19 cellular contexts compared by ENCODE assay signal in genomic region chr13:93775027-93775426, GRCh38.
"Had no signal": no experiment of that assay in that cellular context is flagged by ENCODE, and none has a peak within 500 bp of the region (broad histone marks: within the 10 kb centered on the region; RNA-seq: fewer than 3 reads in every experiment).

No MANE protein-coding gene starts in this region.

- H3K9me3 ChIP-seq: adrenal gland, lower lobe of right lung had no signal

- H3K27me3 ChIP-seq: adrenal gland, foreskin keratinocyte had no signal

- H3K36me3 Mint-ChIP-seq: activated naive CD4-positive, alpha-beta T cell treated with anti-CD3 and anti-CD28 coated beads, Interleukin-2, amount 50 U/mL, for 24 hours had no signal

- ATAC-seq: activated T-cell treated with anti-CD3 and anti-CD28 coated beads, Interleukin-2, amount 50 U/mL, for 72 hours; foreskin keratinocyte; left colon; lower lobe of right lung; stimulated activated naive CD8-positive, alpha-beta T cell treated with anti-CD3 and anti-CD28 coated beads, Interleukin-15, Interleukin-2, amounts not matched to agents 100 U/mL and 50 U/mL, for 24 hours had no signal

- DNase-seq: activated CD4-positive, alpha-beta T cell treated with anti-CD3 and anti-CD28 coated beads, Interleukin-2, amount 50 U/mL, for 4 hours; activated effector memory CD4-positive, alpha-beta T cell treated with anti-CD3 and anti-CD28 coated beads, Interleukin-2, amount 50 U/mL, for 16 hours; activated T-cell treated with anti-CD3 and anti-CD28 coated beads, Interleukin-2, amount 50 U/mL, for 72 hours; adrenal gland; effector memory CD4-positive, alpha-beta T cell; foreskin keratinocyte; hippocampal formation; islet precursor cell; left colon; lower lobe of right lung; nephron progenitor cell; nucleus accumbens; retina; stimulated activated naive CD8-positive, alpha-beta T cell treated with anti-CD3 and anti-CD28 coated beads, Interleukin-15, Interleukin-2, amounts not matched to agents 100 U/mL and 50 U/mL, for 24 hours; substantia nigra; T-helper 2 cell; WERI-Rb-1 had no signal

- H3K4me3 ChIP-seq: adrenal gland, lower lobe of right lung had no signal

- H3K27me3 Mint-ChIP-seq: dendritic cell treated with granulocyte-macrophage colony-stimulating factor and Interleukin-4, amounts not matched to agents 40 ng/mL and 50 ng/mL, for 4 days had no signal

- H3K27ac Mint-ChIP-seq: activated naive CD4-positive, alpha-beta T cell treated with anti-CD3 and anti-CD28 coated beads, Interleukin-2, amount 50 U/mL, for 24 hours; activated T-cell treated with anti-CD3 and anti-CD28 coated beads, Interleukin-2, amount 50 U/mL, for 72 hours; dendritic cell treated with granulocyte-macrophage colony-stimulating factor and Interleukin-4, amounts not matched to agents 40 ng/mL and 50 ng/mL, for 4 days; nephron progenitor cell had no signal

- H3K9me3 Mint-ChIP-seq: activated naive CD4-positive, alpha-beta T cell treated with anti-CD3 and anti-CD28 coated beads, Interleukin-2, amount 50 U/mL, for 24 hours; activated T-cell treated with anti-CD3 and anti-CD28 coated beads, Interleukin-2, amount 50 U/mL, for 72 hours; nephron progenitor cell had no signal

- H3K4me1 Mint-ChIP-seq: activated naive CD4-positive, alpha-beta T cell treated with anti-CD3 and anti-CD28 coated beads, Interleukin-2, amount 50 U/mL, for 24 hours had no signal

- H3K4me1 ChIP-seq: adrenal gland, foreskin keratinocyte, lower lobe of right lung had no signal

- H3K36me3 ChIP-seq: adrenal gland, lower lobe of right lung had no signal

- H3K27ac ChIP-seq: adrenal gland, foreskin keratinocyte, lower lobe of right lung, WERI-Rb-1 had no signal

- H3K4me3 Mint-ChIP-seq: activated naive CD4-positive, alpha-beta T cell treated with anti-CD3 and anti-CD28 coated beads, Interleukin-2, amount 50 U/mL, for 24 hours; activated T-cell treated with anti-CD3 and anti-CD28 coated beads, Interleukin-2, amount 50 U/mL, for 72 hours; dendritic cell treated with granulocyte-macrophage colony-stimulating factor and Interleukin-4, amounts not matched to agents 40 ng/mL and 50 ng/mL, for 4 days; nephron progenitor cell had no signal
